In the genomic region with DNA sequence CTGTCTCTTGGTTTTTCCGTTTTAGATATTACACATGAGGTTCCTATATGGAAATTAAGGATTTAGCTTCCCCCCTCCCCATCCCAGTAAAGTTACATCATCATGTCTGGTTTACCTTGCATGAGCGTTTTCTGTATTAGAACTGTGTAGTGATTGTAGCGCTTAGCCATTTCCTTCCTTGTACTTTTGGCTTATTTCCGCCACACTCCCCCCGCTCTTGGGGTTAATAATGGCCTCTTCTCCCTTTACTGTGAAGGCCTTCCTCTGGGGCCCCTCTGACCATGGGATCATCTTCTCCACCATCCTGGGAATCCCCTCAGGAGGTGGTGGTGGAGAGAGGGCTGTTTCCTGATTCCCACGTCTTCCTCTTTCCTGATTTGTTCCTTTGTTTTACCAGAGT, we compare ENCODE assay signal across 9 cellular contexts. TPM values are rescaled to one million over a fixed set of nuclear protein-coding genes. Genes with fewer than 3 reads are reported as not detected.
DNase-seq lines count a peak whose midpoint lies in the region; ATAC-seq lines count a peak whose summit lies in the region.
"Had no signal": no experiment of that assay in that cellular context is flagged by ENCODE, and none has a peak within 500 bp of the region (broad histone marks: within the 10 kb centered on the region; RNA-seq: fewer than 3 reads in every experiment).

No MANE protein-coding gene starts in this region.

- peak overlapping the region; percentile 87 for H3K27ac Mint-ChIP-seq in T-helper 2 cell treated with Interferon-gamma antibody and Interleukin-4, amounts not matched to agents 5 μg/mL and 100 μg/mL, for 36 hours
- peak overlapping the region; percentile 87 for H3K27ac Mint-ChIP-seq in activated T-helper 17 cell treated with anti-CD3 and anti-CD28 coated beads, Interleukin-2, amount 50 U/mL, for 72 hours
- peak overlapping the region; percentile 39 to 95 (median 81) for H3K27ac Mint-ChIP-seq in immature natural killer cell
- H3K27ac Mint-ChIP-seq in stimulated activated effector memory CD8-positive, alpha-beta T cell treated with anti-CD3 and anti-CD28 coated beads, Interleukin-12 subunit alpha, Interleukin-12 subunit beta, amount 100 ng/mL, for 72 hours: peak overlapping the region; percentile 90

- no peak for ATAC-seq in activated T-helper 17 cell treated with anti-CD3 and anti-CD28 coated beads, Interleukin-2, amount 50 U/mL, for 72 hours (replicated peaks)
- no peak for ATAC-seq in stimulated activated effector memory CD8-positive, alpha-beta T cell treated with anti-CD3 and anti-CD28 coated beads, Interleukin-12 subunit alpha, Interleukin-12 subunit beta, amount 100 ng/mL, for 72 hours

- peaks cover 23% of the 10 kb centered on the region for H3K36me3 Mint-ChIP-seq in T-helper 2 cell treated with Interferon-gamma antibody and Interleukin-4, amounts not matched to agents 5 μg/mL and 100 μg/mL, for 36 hours (ENCODE audit: low read depth)
- peaks cover 42% of the 10 kb centered on the region for H3K36me3 Mint-ChIP-seq in activated T-helper 17 cell treated with anti-CD3 and anti-CD28 coated beads, Interleukin-2, amount 50 U/mL, for 72 hours (ENCODE audit: low read depth)
- H3K36me3 Mint-ChIP-seq in immature natural killer cell: peaks cover 0 to 4% (median 3%) of the 10 kb centered on the region in 3 donors
- peaks cover 50% of the 10 kb centered on the region for H3K36me3 Mint-ChIP-seq in stimulated activated effector memory CD8-positive, alpha-beta T cell treated with anti-CD3 and anti-CD28 coated beads, Interleukin-12 subunit alpha, Interleukin-12 subunit beta, amount 100 ng/mL, for 72 hours

- H3K9me3 Mint-ChIP-seq in T-helper 2 cell treated with Interferon-gamma antibody and Interleukin-4, amounts not matched to agents 5 μg/mL and 100 μg/mL, for 36 hours: no peaks in the 10 kb centered on the region
- no peaks in the 10 kb centered on the region for H3K9me3 Mint-ChIP-seq in activated T-helper 17 cell treated with anti-CD3 and anti-CD28 coated beads, Interleukin-2, amount 50 U/mL, for 72 hours
- H3K9me3 Mint-ChIP-seq in immature natural killer cell: no peaks in the 10 kb centered on the region
- H3K9me3 Mint-ChIP-seq in stimulated activated effector memory CD8-positive, alpha-beta T cell treated with anti-CD3 and anti-CD28 coated beads, Interleukin-12 subunit alpha, Interleukin-12 subunit beta, amount 100 ng/mL, for 72 hours: no peaks in the 10 kb centered on the region

- no peak for DNase-seq in T-helper 2 cell treated with Interferon-gamma antibody and Interleukin-4, amounts not matched to agents 5 μg/mL and 100 μg/mL, for 36 hours (ENCODE audit: low spot score)
- DNase-seq in T-helper 2 cell (no peak), immature natural killer cell (no peak), NCI-H1092 (lab: John Stamatoyannopoulos, UW) (no peak), NCI-H345 (lab: John Stamatoyannopoulos, UW) (no peak), NCI-H446 (lab: John Stamatoyannopoulos, UW) (no peak)
- DNase-seq in stimulated activated effector memory CD8-positive, alpha-beta T cell treated with anti-CD3 and anti-CD28 coated beads, Interleukin-12 subunit alpha, Interleukin-12 subunit beta, amount 100 ng/mL, for 72 hours (ENCODE audit: low spot score in 2 of 2): no peak
- DNase-seq: activated gamma-delta T cell treated with Interleukin-2 at 50 U/mL for 16 hours had no signal

- peak overlapping the region; percentile 43 for H3K4me3 Mint-ChIP-seq in T-helper 2 cell treated with Interferon-gamma antibody and Interleukin-4, amounts not matched to agents 5 μg/mL and 100 μg/mL, for 36 hours
- peak overlapping the region; percentile 80 for H3K4me3 Mint-ChIP-seq in activated T-helper 17 cell treated with anti-CD3 and anti-CD28 coated beads, Interleukin-2, amount 50 U/mL, for 72 hours
- H3K4me3 Mint-ChIP-seq in immature natural killer cell: peak overlapping the region in 4 of 5 donors; percentile 19 to 60 (median 44)
- H3K4me3 Mint-ChIP-seq in stimulated activated effector memory CD8-positive, alpha-beta T cell treated with anti-CD3 and anti-CD28 coated beads, Interleukin-12 subunit alpha, Interleukin-12 subunit beta, amount 100 ng/mL, for 72 hours: peak overlapping the region; percentile 5

- peaks cover 44% of the 10 kb centered on the region for H3K4me1 Mint-ChIP-seq in T-helper 2 cell treated with Interferon-gamma antibody and Interleukin-4, amounts not matched to agents 5 μg/mL and 100 μg/mL, for 36 hours (ENCODE audit: low read depth)
- peaks cover 33% of the 10 kb centered on the region for H3K4me1 Mint-ChIP-seq in activated T-helper 17 cell treated with anti-CD3 and anti-CD28 coated beads, Interleukin-2, amount 50 U/mL, for 72 hours
- H3K4me1 Mint-ChIP-seq in immature natural killer cell: peaks cover 56 to 65% of the 10 kb centered on the region in 2 donors
- H3K4me1 Mint-ChIP-seq in stimulated activated effector memory CD8-positive, alpha-beta T cell treated with anti-CD3 and anti-CD28 coated beads, Interleukin-12 subunit alpha, Interleukin-12 subunit beta, amount 100 ng/mL, for 72 hours: peaks cover 51% of the 10 kb centered on the region

- H3K27me3 Mint-ChIP-seq in T-helper 2 cell treated with Interferon-gamma antibody and Interleukin-4, amounts not matched to agents 5 μg/mL and 100 μg/mL, for 36 hours (ENCODE audit: low read depth): no peaks in the 10 kb centered on the region
- H3K27me3 Mint-ChIP-seq in activated T-helper 17 cell treated with anti-CD3 and anti-CD28 coated beads, Interleukin-2, amount 50 U/mL, for 72 hours: no peaks in the 10 kb centered on the region
- H3K27me3 Mint-ChIP-seq in immature natural killer cell (ENCODE audit: low read depth in 3 of 3): peaks cover 0 to 11% (median 7%) of the 10 kb centered on the region in 3 donors

RNA-seq across cellular contexts. Expression of gene AP5Z1, which starts 27.2 kb away (rescaled TPM):
- total RNA-seq in activated T-helper 17 cell treated with anti-CD3 and anti-CD28 coated beads, Interleukin-2, amount 50 U/mL, for 72 hours: 10 to 100 TPM; 38.7 to 51.9 TPM
- polyA plus RNA-seq in immature natural killer cell: 10 to 100 TPM; 36.7 to 64.2 (median 50.6) TPM

Comparison
In these comparisons a context has a peak if more than half of its experiments do, and no peak if none do; other contexts are left out.
1. H3K4me3 Mint-ChIP-seq: peak in every context shown above with its lines; median percentile 80 in activated T-helper 17 cell treated with anti-CD3 and anti-CD28 coated beads, Interleukin-2, amount 50 U/mL, for 72 hours; 44 in immature natural killer cell; 43 in T-helper 2 cell treated with Interferon-gamma antibody and Interleukin-4, amounts not matched to agents 5 μg/mL and 100 μg/mL, for 36 hours; 5 in stimulated activated effector memory CD8-positive, alpha-beta T cell treated with anti-CD3 and anti-CD28 coated beads, Interleukin-12 subunit alpha, Interleukin-12 subunit beta, amount 100 ng/mL, for 72 hours.